ENCODE assay signal across 7 cellular contexts in the genomic region with DNA sequence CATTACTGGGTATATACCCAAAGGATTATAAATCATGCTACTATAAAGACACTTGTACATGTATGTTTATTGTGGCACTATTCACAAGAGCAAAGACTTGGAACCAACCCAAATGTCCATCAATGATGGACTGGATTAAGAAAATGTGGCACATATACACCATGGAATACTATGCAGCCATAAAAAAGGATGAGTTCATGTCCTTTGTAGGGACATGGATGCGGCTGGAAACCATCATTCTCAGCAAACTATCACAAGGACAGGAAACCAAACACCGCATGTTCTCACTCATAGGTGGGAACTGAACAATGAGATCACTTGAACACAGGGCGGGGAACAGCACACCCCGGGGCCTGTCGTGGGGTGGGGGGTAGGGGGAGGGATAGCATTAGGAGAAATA. TPM values are rescaled to one million over a fixed set of nuclear protein-coding genes. Genes with fewer than 3 reads are reported as not detected.
DNase-seq lines count a peak whose midpoint lies in the region; ATAC-seq, FAIRE-seq and TF ChIP-seq lines count a peak whose summit lies in the region.
"Not testable (repeated sequence)": the region's sequence is repeated elsewhere in the genome, so short reads cannot be mapped to it uniquely, and the experiment has no call there.

No MANE protein-coding gene starts in this region.

- not testable (repeated sequence) for H2BK120ac ChIP-seq in H1 (replicated peaks; ENCODE audit: low read depth, low read length)

- TF ChIP-seq EP300 in H1 (IDR thresholded peaks at IDR 0.05; ENCODE audit: borderline replicate concordance in 1 of 2, low read depth in 2 of 2, low read length in 2 of 2), result not testable (repeated sequence)

- 92% methylated on average over 5 of the region's 5 CpGs; no CpG with 5 or more reads in 1 of the 2 experiments for WGBS in H1 (ENCODE audit: extremely low coverage in 1 of 2, insufficient coverage in 1 of 2, insufficient read length in 1 of 2, insufficient replicate concordance in 2 of 2, low coverage in 1 of 2, low lambda C conversion rate in 2 of 2, missing lambda C conversion rate in 1 of 2), 2 experiments

- H3K4ac ChIP-seq in H1 (replicated peaks; ENCODE audit: insufficient read length, low read depth, low read length), result not testable (repeated sequence)

- DNase-seq in Karpas-422; T-cell; activated CD4-positive, alpha-beta memory T cell treated with anti-CD3 and anti-CD28 coated beads for 36 hours; H1 (ENCODE audit: low read depth in 1 of 2, low spot score in 2 of 2); natural killer cell treated with Interleukin-12 subunit alpha and Interleukin-12 subunit beta and Interleukin-15 and Interleukin-18, amount 100 ng/mL, for 72 hours (ENCODE audit: low spot score): not testable (repeated sequence)

- H2BK15ac ChIP-seq in H1 (ENCODE audit: low read length), result not testable (repeated sequence)

- POLR2A ChIA-PET in T-cell (lab: Charles Lee), result interaction anchor here (0.7 to 1.5 kb wide), 7 partner anchors 9 to 226 kb away, joined by 3 to 14 read pairs (median 7); a partner anchor contains a TSS
- POLR2A ChIA-PET in activated CD4-positive, alpha-beta memory T cell treated with anti-CD3 and anti-CD28 coated beads for 36 hours (lab: Charles Lee), result interaction anchor here (1.0 to 1.1 kb wide), 3 partner anchors 11 to 239 kb away, joined by 5 to 11 read pairs (median 7); a partner anchor contains a TSS
- POLR2A ChIA-PET in H1 (lab: Charles Lee; ENCODE audit: partially characterized antibody), result interaction anchor here (0.6 to 2.9 kb wide), 4 partner anchors 11 to 333 kb away, joined by 3 to 15 read pairs (median 4); a partner anchor contains a TSS

- H3K4me2 ChIP-seq in DOHH2 (ENCODE audit: low read length), result peak overlapping the region; percentile 38
- H3K4me2 ChIP-seq in Karpas-422 (ENCODE audit: low read depth, low read length, poor library complexity, severe bottlenecking); H1 (ENCODE audit: insufficient read depth in 1 of 2, low read depth in 2 of 2, low read length in 2 of 2): not testable (repeated sequence)

- not testable (repeated sequence) for H3K56ac ChIP-seq in H1 (replicated peaks; ENCODE audit: insufficient read length, low read depth, low read length)

- H3K23me2 ChIP-seq in H1 (ENCODE audit: low read depth, low read length), result not testable (repeated sequence)

- not testable (repeated sequence) for H4K8ac ChIP-seq in H1 (ENCODE audit: extremely low read depth, insufficient read depth, low read length)

- not testable (repeated sequence) for H2BK5ac ChIP-seq in H1 (ENCODE audit: low read depth, low read length)

- CTCF ChIA-PET in T-cell (lab: Charles Lee), result interaction anchor here (0.7 to 2.9 kb wide), 39 partner anchors 9 to 552 kb away, joined by 3 to 145 read pairs (median 7); a partner anchor contains a TSS
- CTCF ChIA-PET in activated CD4-positive, alpha-beta memory T cell treated with anti-CD3 and anti-CD28 coated beads for 36 hours (lab: Charles Lee), result interaction anchor here (0.9 to 3.4 kb wide), 40 partner anchors 10 to 776 kb away, joined by 3 to 242 read pairs (median 4); a partner anchor contains a TSS
- CTCF ChIA-PET in H1 (lab: Charles Lee; ENCODE audit: partially characterized antibody), result interaction anchor here (0.8 to 4.4 kb wide), 14 partner anchors 40 to 387 kb away, joined by 3 to 68 read pairs (median 4); no protein-coding TSS in a partner anchor

- not testable (repeated sequence) for TF ChIP-seq POLR2A in H1 (IDR thresholded peaks at IDR 0.05; ENCODE audit: control extremely low read depth in 1 of 2, low read depth in 2 of 2, low read length in 2 of 2)

- not testable (repeated sequence) for H2AFZ ChIP-seq in Karpas-422 (ENCODE audit: low read length); H1 (ENCODE audit: low read length)

- H3K23ac ChIP-seq in H1 (ENCODE audit: insufficient read length), result not testable (repeated sequence)

- not testable (repeated sequence) for TF ChIP-seq CTCF in DOHH2 (IDR thresholded peaks at IDR 0.05; ENCODE audit: low read depth, low read length, poor library complexity, severe bottlenecking); H1 (IDR thresholded peaks at IDR 0.05; ENCODE audit: control extremely low read depth in 1 of 3, insufficient read depth in 1 of 3, low read depth in 1 of 3, low read length in 3 of 3)

- not testable (repeated sequence) for H3K18ac ChIP-seq in H1 (ENCODE audit: extremely low read depth, low read length)

- not testable (repeated sequence) for H3K79me2 ChIP-seq in DOHH2 (ENCODE audit: control insufficient read depth, low read length); Karpas-422 (ENCODE audit: low read length); H1 (ENCODE audit: control insufficient read depth in 1 of 2, insufficient read depth in 2 of 2, low read length in 2 of 2)

- H3K36me3 Mint-ChIP-seq in T-cell; activated CD4-positive, alpha-beta memory T cell treated with anti-CD3 and anti-CD28 coated beads for 36 hours; activated T-helper 17 cell treated with anti-CD3 and anti-CD28 coated beads, Interleukin-2, amount 50 U/mL, for 72 hours (ENCODE audit: low read depth); natural killer cell treated with Interleukin-12 subunit alpha and Interleukin-12 subunit beta and Interleukin-15 and Interleukin-18, amount 100 ng/mL, for 72 hours: not testable (repeated sequence)

- not testable (repeated sequence) for H3K4me3 Mint-ChIP-seq in T-cell; activated CD4-positive, alpha-beta memory T cell treated with anti-CD3 and anti-CD28 coated beads for 36 hours; natural killer cell treated with Interleukin-12 subunit alpha and Interleukin-12 subunit beta and Interleukin-15 and Interleukin-18, amount 100 ng/mL, for 72 hours
- peak overlapping the region; percentile 11 for H3K4me3 Mint-ChIP-seq in activated T-helper 17 cell treated with anti-CD3 and anti-CD28 coated beads, Interleukin-2, amount 50 U/mL, for 72 hours

- H3K9me3 Mint-ChIP-seq in T-cell; activated CD4-positive, alpha-beta memory T cell treated with anti-CD3 and anti-CD28 coated beads for 36 hours; activated T-helper 17 cell treated with anti-CD3 and anti-CD28 coated beads, Interleukin-2, amount 50 U/mL, for 72 hours; natural killer cell treated with Interleukin-12 subunit alpha and Interleukin-12 subunit beta and Interleukin-15 and Interleukin-18, amount 100 ng/mL, for 72 hours: not testable (repeated sequence)

- not testable (repeated sequence) for H3K9me3 ChIP-seq in DOHH2 (ENCODE audit: control insufficient read depth, insufficient read depth, low read length); Karpas-422 (ENCODE audit: low read length); H1 (ENCODE audit: insufficient read depth in 2 of 2, low read depth in 1 of 2, low read length in 1 of 2)

- peaks cover 56% of the 10 kb centered on the region for H3K4me1 ChIP-seq in DOHH2 (ENCODE audit: control insufficient read depth, low read length)
- H3K4me1 ChIP-seq in Karpas-422 (ENCODE audit: low read length), result peaks cover 52% of the 10 kb centered on the region
- H3K4me1 ChIP-seq in H1 (replicated peaks in 1 of 4; ENCODE audit: control insufficient read depth in 3 of 4, insufficient read depth in 4 of 4, low read length in 3 of 4), result peaks cover 0 to 20% (median 12%) of the 10 kb centered on the region in 4 experiments; a peak in 5 of 7 replicates

- H3K14ac ChIP-seq in H1 (ENCODE audit: insufficient read length), result not testable (repeated sequence)

- not testable (repeated sequence) for H3K27me3 ChIP-seq in DOHH2 (ENCODE audit: control insufficient read depth, low read length); Karpas-422 (ENCODE audit: low read length); H1 (replicated peaks in 1 of 4; ENCODE audit: control insufficient read depth in 3 of 4, extremely low read depth in 1 of 4, insufficient read depth in 3 of 4, low read length in 3 of 4)

- FAIRE-seq in H1 (lab: Jason Lieb, UNC), result not testable (repeated sequence)

- H4K91ac ChIP-seq in H1 (replicated peaks; ENCODE audit: insufficient read length, low read length), result not testable (repeated sequence)

- H4K20me1 ChIP-seq in DOHH2 (ENCODE audit: control insufficient read depth, insufficient read depth, low read depth, low read length); Karpas-422 (ENCODE audit: insufficient read depth, low read depth, low read length); H1 (replicated peaks in 1 of 2; ENCODE audit: control insufficient read depth in 1 of 2, insufficient read depth in 2 of 2, low read length in 2 of 2): not testable (repeated sequence)

- not testable (repeated sequence) for H3K9ac ChIP-seq in Karpas-422 (ENCODE audit: low read length); H1 (replicated peaks in 1 of 4; ENCODE audit: extremely low read depth in 1 of 4, low read depth in 3 of 4, low read length in 3 of 4)

- H2BK12ac ChIP-seq in H1 (ENCODE audit: low read depth, low read length), result not testable (repeated sequence)

- H3K4me3 ChIP-seq in DOHH2 (ENCODE audit: low read length); Karpas-422 (ENCODE audit: low read length); H1 (ENCODE audit: extremely low read depth in 1 of 4, insufficient read depth in 2 of 4, low read depth in 3 of 4, low read length in 4 of 4): not testable (repeated sequence)

- not testable (repeated sequence) for H2AK5ac ChIP-seq in H1 (ENCODE audit: low read depth, low read length)

- not testable (repeated sequence) for H4K5ac ChIP-seq in H1 (ENCODE audit: insufficient read length, low read depth, low read length)

- H3K36me3 ChIP-seq in DOHH2 (ENCODE audit: control insufficient read depth, low read length); Karpas-422 (ENCODE audit: insufficient read depth, low read length); H1 (ENCODE audit: control insufficient read depth in 2 of 4, insufficient read depth in 4 of 4, low read length in 3 of 4): not testable (repeated sequence)

- intact Hi-C loops in activated CD4-positive, alpha-beta memory T cell treated with anti-CD3 and anti-CD28 coated beads for 36 hours (cut with micrococcal nuclease), result loop anchor here (1.0 to 5.0 kb wide), 6 partner anchors 73 to 773 kb away; a partner anchor contains a TSS

- H2BK20ac ChIP-seq in H1 (ENCODE audit: low read length), result not testable (repeated sequence)

- not testable (repeated sequence) for H3K27me3 Mint-ChIP-seq in T-cell; activated CD4-positive, alpha-beta memory T cell treated with anti-CD3 and anti-CD28 coated beads for 36 hours; activated T-helper 17 cell treated with anti-CD3 and anti-CD28 coated beads, Interleukin-2, amount 50 U/mL, for 72 hours; natural killer cell treated with Interleukin-12 subunit alpha and Interleukin-12 subunit beta and Interleukin-15 and Interleukin-18, amount 100 ng/mL, for 72 hours

- TF ChIP-seq RAD21 in H1 (IDR thresholded peaks at IDR 0.05 in 1 of 2, conservative IDR thresholded peaks at IDR 0.05 in 1 of 2; ENCODE audit: low read depth in 2 of 2, low read length in 2 of 2), result not testable (repeated sequence)

- H3K4me1 Mint-ChIP-seq in T-cell, result peaks cover 30 to 52% (median 43%) of the 10 kb centered on the region in 3 donors
- peaks cover 22% of the 10 kb centered on the region for H3K4me1 Mint-ChIP-seq in activated CD4-positive, alpha-beta memory T cell treated with anti-CD3 and anti-CD28 coated beads for 36 hours (ENCODE audit: low read depth)
- H3K4me1 Mint-ChIP-seq in activated T-helper 17 cell treated with anti-CD3 and anti-CD28 coated beads, Interleukin-2, amount 50 U/mL, for 72 hours, result peaks cover 22% of the 10 kb centered on the region
- peaks cover 28 to 35% of the 10 kb centered on the region in 2 donors for H3K4me1 Mint-ChIP-seq in natural killer cell treated with Interleukin-12 subunit alpha and Interleukin-12 subunit beta and Interleukin-15 and Interleukin-18, amount 100 ng/mL, for 72 hours (ENCODE audit: low read depth in 2 of 2)

- H3K27ac Mint-ChIP-seq in T-cell, result peak overlapping the region; percentile 36 to 76
- peak overlapping the region; percentile 50 for H3K27ac Mint-ChIP-seq in activated CD4-positive, alpha-beta memory T cell treated with anti-CD3 and anti-CD28 coated beads for 36 hours
- H3K27ac Mint-ChIP-seq in activated T-helper 17 cell treated with anti-CD3 and anti-CD28 coated beads, Interleukin-2, amount 50 U/mL, for 72 hours, result peak overlapping the region; percentile 25
- peak overlapping the region; percentile 6 to 13 for H3K27ac Mint-ChIP-seq in natural killer cell treated with Interleukin-12 subunit alpha and Interleukin-12 subunit beta and Interleukin-15 and Interleukin-18, amount 100 ng/mL, for 72 hours

- ATAC-seq in T-cell (replicated peaks in 1 of 4); activated T-helper 17 cell treated with anti-CD3 and anti-CD28 coated beads, Interleukin-2, amount 50 U/mL, for 72 hours (replicated peaks); natural killer cell treated with Interleukin-12 subunit alpha and Interleukin-12 subunit beta and Interleukin-15 and Interleukin-18, amount 100 ng/mL, for 72 hours: not testable (repeated sequence)

- H3K27ac ChIP-seq in DOHH2 (ENCODE audit: low read depth, low read length) (peak overlapping the region; percentile 75), Karpas-422 (ENCODE audit: low read length) (peak overlapping the region; percentile 59; the same call in 1 of the 2 replicates)
- H3K27ac ChIP-seq in H1 (ENCODE audit: low read depth, low read length), result not testable (repeated sequence)

- peaks cover 27% of the 10 kb centered on the region for H3F3A ChIP-seq in DOHH2 (ENCODE audit: control insufficient read depth, insufficient read depth)

- H3K9me2 ChIP-seq in DOHH2 (replicated peaks; ENCODE audit: control insufficient read depth, low read length); Karpas-422 (replicated peaks; ENCODE audit: insufficient read depth, low read length): not testable (repeated sequence)

- not testable (repeated sequence) for H3K79me1 ChIP-seq in H1 (ENCODE audit: low read depth, low read length)

RNA-seq across cellular contexts. Expression of a gene that starts 10.7 kb away (rescaled TPM):
- total RNA-seq in Karpas-422 (2014; rRNA removed; shearing (Covaris generic); ENCODE audit: low replicate concordance), result 67.7 and 77.2 TPM in 2 replicates
- 100 to 1,000 TPM; 108 to 145 (median 134) TPM for total RNA-seq in T-cell
- total RNA-seq in activated CD4-positive, alpha-beta memory T cell treated with anti-CD3 and anti-CD28 coated beads for 36 hours, result 10 to 100 TPM; 50.1 to 52.1 TPM
- 10 to 100 TPM; 60.9 to 99.4 TPM for total RNA-seq in activated T-helper 17 cell treated with anti-CD3 and anti-CD28 coated beads, Interleukin-2, amount 50 U/mL, for 72 hours
- 89.1 and 97.1 TPM in 2 replicates for total RNA-seq in H1 (2021; fragmentation: NEBNext Ultra II Directional; extraction: Animal tissue kit (Norgen Biotek cat#: 25700))
- polyA plus RNA-seq in H1 (2011; rRNA removed), result 115 and 179 TPM in 2 replicates
- polyA plus RNA-seq in H1 (2011; cell fraction: cytosol; rRNA removed), result 71.8 TPM
- 95.8 TPM for polyA plus RNA-seq in H1 (2011; cell fraction: nucleus; rRNA removed)
- 48.9 to 68.3 TPM (median 60.3 TPM) in 4 replicates for polyA plus RNA-seq in H1 (2012, experiment 1 of 2)
- 39.7 TPM for polyA plus RNA-seq in H1 (2012, experiment 2 of 2)
- 42.8 TPM for polyA plus RNA-seq in H1 (2013, experiment 1 of 2)
- 45.1 TPM for polyA plus RNA-seq in H1 (2013, experiment 2 of 2)
- 24.7 and 27.3 TPM in 2 replicates for polyA minus RNA-seq in H1 (2011; rRNA and poly(A)+ RNA removed)
- polyA minus RNA-seq in H1 (2011; cell fraction: cytosol; rRNA and poly(A)+ RNA removed), result 83.5 TPM
- 66.4 TPM for polyA minus RNA-seq in H1 (2011; cell fraction: nucleus; rRNA and poly(A)+ RNA removed)
- total RNA-seq in natural killer cell treated with Interleukin-12 subunit alpha and Interleukin-12 subunit beta and Interleukin-15 and Interleukin-18, amount 100 ng/mL, for 72 hours, result 10 to 100 TPM; 39.0 to 53.5 TPM
